Comparison of ENCODE assay signal across 1 cellular context in the genomic region with DNA sequence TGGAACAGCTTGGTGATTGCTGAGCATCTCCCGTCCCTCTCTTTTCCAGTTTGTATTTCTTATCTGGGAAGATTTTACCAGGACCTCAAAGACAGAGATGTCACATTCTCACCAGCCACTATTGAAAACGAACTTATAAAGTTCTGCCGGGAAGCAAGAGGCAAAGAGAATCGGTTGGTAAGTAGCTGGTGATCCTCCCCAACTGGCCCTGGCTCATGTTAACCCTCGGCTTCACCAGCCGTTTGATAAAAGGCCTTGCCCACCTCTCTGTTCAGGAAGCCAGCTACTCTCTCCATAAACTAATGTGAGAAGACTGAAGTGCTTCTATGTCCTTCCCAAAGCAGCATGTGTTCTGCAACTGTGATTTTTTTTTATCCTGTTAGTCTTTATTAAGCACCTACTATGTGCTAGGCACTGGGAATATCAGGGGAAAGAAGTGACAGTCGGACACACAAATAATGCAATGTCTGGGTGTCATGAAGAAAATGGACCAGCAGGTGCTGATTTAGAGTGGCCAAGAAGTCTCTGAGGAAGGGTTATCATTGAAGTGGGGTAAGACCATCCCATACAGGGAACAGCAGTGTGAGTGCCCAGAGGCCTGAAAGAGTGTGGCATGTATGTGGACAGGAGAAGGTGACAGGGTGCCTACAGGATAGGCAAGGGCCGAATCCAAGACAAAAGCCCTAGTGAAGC.
TF ChIP-seq lines count a peak whose summit lies in the region.

No MANE protein-coding gene starts in this region.

TF ChIP-seq in A549, 52 proteins besides CTCF, POLR2A, EP300 and RAD21 (continued from another document):
- TF ChIP-seq, protein P1, sequence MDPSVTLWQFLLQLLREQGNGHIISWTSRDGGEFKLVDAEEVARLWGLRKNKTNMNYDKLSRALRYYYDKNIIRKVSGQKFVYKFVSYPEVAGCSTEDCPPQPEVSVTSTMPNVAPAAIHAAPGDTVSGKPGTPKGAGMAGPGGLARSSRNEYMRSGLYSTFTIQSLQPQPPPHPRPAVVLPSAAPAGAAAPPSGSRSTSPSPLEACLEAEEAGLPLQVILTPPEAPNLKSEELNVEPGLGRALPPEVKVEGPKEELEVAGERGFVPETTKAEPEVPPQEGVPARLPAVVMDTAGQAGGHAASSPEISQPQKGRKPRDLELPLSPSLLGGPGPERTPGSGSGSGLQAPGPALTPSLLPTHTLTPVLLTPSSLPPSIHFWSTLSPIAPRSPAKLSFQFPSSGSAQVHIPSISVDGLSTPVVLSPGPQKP (IDR thresholded peaks at IDR 0.05; ENCODE audit: low read depth, low read length): no peak
- no peak for TF ChIP-seq BHLHE40 (IDR thresholded peaks at IDR 0.05; ENCODE audit: low read depth, low read length)
- TF ChIP-seq HOXA7 (CRISPR knock-in tag; IDR thresholded peaks at IDR 0.05): no peak
- TF ChIP-seq, protein P2, sequence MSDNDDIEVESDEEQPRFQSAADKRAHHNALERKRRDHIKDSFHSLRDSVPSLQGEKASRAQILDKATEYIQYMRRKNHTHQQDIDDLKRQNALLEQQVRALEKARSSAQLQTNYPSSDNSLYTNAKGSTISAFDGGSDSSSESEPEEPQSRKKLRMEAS (IDR thresholded peaks at IDR 0.05): no peak
